In the genomic region with DNA sequence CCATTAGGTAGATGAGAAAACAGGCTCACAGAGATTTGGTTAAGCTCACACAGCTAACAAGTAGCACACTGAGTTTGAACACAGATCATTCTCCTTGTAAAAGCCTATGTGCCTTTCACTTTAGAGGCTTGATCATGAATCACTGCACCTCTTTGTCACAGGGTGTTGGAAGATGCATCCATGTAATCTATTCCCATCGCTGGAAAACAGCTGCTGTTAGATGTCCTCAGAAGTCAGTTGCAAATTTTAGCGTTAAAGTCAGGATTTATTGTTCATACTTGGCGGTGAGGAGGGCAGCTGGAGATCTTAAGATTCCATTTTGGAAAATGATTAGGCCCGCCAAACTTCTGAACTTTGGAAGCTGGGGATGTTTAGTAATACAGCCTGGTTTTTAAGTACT, we compare ENCODE assay signal across 19 cellular contexts. TPM values are rescaled to one million over a fixed set of nuclear protein-coding genes. Genes with fewer than 3 reads are reported as not detected.
A peak's percentile ranks its signal among the peaks of the same experiment; 100 is the strongest.
DNase-seq lines count a peak whose midpoint lies in the region; ATAC-seq and TF ChIP-seq lines count a peak whose summit lies in the region.
"Had no signal": no experiment of that assay in that cellular context is flagged by ENCODE, and none has a peak within 500 bp of the region (broad histone marks: within the 10 kb centered on the region; RNA-seq: fewer than 3 reads in every experiment).

No MANE protein-coding gene starts in this region.

- peak overlapping the region; percentile 12 for H3K4me2 ChIP-seq in GM23248 (ENCODE audit: unreplicated experiment)
- no peak overlapping the region for H3K4me2 ChIP-seq in mammary epithelial cell (ENCODE audit: insufficient read depth, low read depth, low read length)
- H3K4me2 ChIP-seq in mesenchymal stem cell (ENCODE audit: low read length, poor library complexity, severe bottlenecking) = no peak overlapping the region
- H3K4me2 ChIP-seq in skeletal muscle satellite cell (ENCODE audit: low read length) = peak overlapping the region; percentile 17
- H3K4me2 ChIP-seq: KMS-11, PC-9 had no signal

- H3K9me2 ChIP-seq in GM23248 (ENCODE audit: insufficient read depth) = no peaks in the 10 kb centered on the region

- H3K9ac ChIP-seq in GM23248 = 0 out of 2 replicates have a peak overlapping the region, but pooled peaks have one; percentile 33
- H3K9ac ChIP-seq in mammary epithelial cell (ENCODE audit: insufficient read depth, low read length) = no peak overlapping the region
- H3K9ac ChIP-seq in mesenchymal stem cell (ENCODE audit: low read length) = no peak overlapping the region
- peak overlapping the region; percentile 12 for H3K9ac ChIP-seq in skeletal muscle satellite cell (ENCODE audit: low read depth, low read length)
- H3K9ac ChIP-seq: KMS-11 had no signal

- H2AFZ ChIP-seq in GM23248 = no peak overlapping the region
- H2AFZ ChIP-seq in mammary epithelial cell (ENCODE audit: low read depth, low read length) = no peak overlapping the region
- no peak overlapping the region for H2AFZ ChIP-seq in mesenchymal stem cell (ENCODE audit: low read depth, low read length)
- H2AFZ ChIP-seq: PC-9 had no signal

- dilution Hi-C loops in mammary epithelial cell (cut with HindIII; ENCODE audit: low sequenced_read_pairs) = no loop called here

- no peak overlapping the region for H2BK120ac ChIP-seq in mesenchymal stem cell (ENCODE audit: low read depth, low read length)

- peaks cover 36% of the 10 kb centered on the region for H3K36me3 ChIP-seq in GM23248 (ENCODE audit: low read depth)
- H3K36me3 ChIP-seq in mammary epithelial cell (ENCODE audit: insufficient read depth, low read length) = peaks cover 25% of the 10 kb centered on the region
- peaks cover 13 to 62% of the 10 kb centered on the region in 2 experiments for H3K36me3 ChIP-seq in mesenchymal stem cell (ENCODE audit: control insufficient read depth in 1 of 2, insufficient read depth in 2 of 2, low read depth in 1 of 2, low read length in 2 of 2)
- H3K36me3 ChIP-seq in skeletal muscle satellite cell (ENCODE audit: insufficient read depth, low read length) = peaks cover 57% of the 10 kb centered on the region

- no peaks in the 10 kb centered on the region for H3K27me3 ChIP-seq in GM23248 (replicated peaks; ENCODE audit: insufficient read depth)
- no peaks in the 10 kb centered on the region for H3K27me3 ChIP-seq in mammary epithelial cell (ENCODE audit: insufficient read depth, low read length)
- H3K27me3 ChIP-seq in mesenchymal stem cell (ENCODE audit: control insufficient read depth in 1 of 2, insufficient read depth in 1 of 2, low read length in 2 of 2) = no peaks in the 10 kb centered on the region
- H3K27me3 ChIP-seq in skeletal muscle satellite cell (ENCODE audit: control insufficient read depth, insufficient read depth, low read length) = no peaks in the 10 kb centered on the region
- H3K27me3 ChIP-seq: SJCRH30 had no signal

- H3K27ac ChIP-seq in GM23248 (peak overlapping the region; percentile 91), mammary epithelial cell (ENCODE audit: insufficient read depth, low read depth, low read length) (peak overlapping the region; percentile 61), mesenchymal stem cell (ENCODE audit: low read length, poor library complexity, severe bottlenecking) (peak overlapping the region; percentile 79)
- H3K27ac ChIP-seq: KMS-11, PC-9, RWPE1, SJCRH30 had no signal

- H3K23ac ChIP-seq in mesenchymal stem cell (ENCODE audit: low read length in 2 of 2) = no peak overlapping the region

- H3K4me1 ChIP-seq in GM23248 (ENCODE audit: insufficient read depth) (peaks cover 69% of the 10 kb centered on the region), mammary epithelial cell (ENCODE audit: insufficient read depth, low read length) (peaks cover 50% of the 10 kb centered on the region), mesenchymal stem cell (ENCODE audit: control insufficient read depth, insufficient read depth, low read depth, low read length) (peaks cover 9% of the 10 kb centered on the region), skeletal muscle satellite cell (ENCODE audit: control insufficient read depth, insufficient read depth, low read length) (peaks cover 64% of the 10 kb centered on the region)
- H3K4me1 ChIP-seq: SJCRH30 had no signal

- H3K9me3 ChIP-seq in GM23248 (ENCODE audit: low read depth) (no peaks in the 10 kb centered on the region), mammary epithelial cell (replicated peaks; ENCODE audit: insufficient read depth, low read length) (no peaks in the 10 kb centered on the region), mesenchymal stem cell (ENCODE audit: control insufficient read depth, low read length) (no peaks in the 10 kb centered on the region), skeletal muscle satellite cell (replicated peaks; ENCODE audit: low read length) (no peaks in the 10 kb centered on the region)
- H3K9me3 ChIP-seq: SJCRH30 had no signal

- DNase-seq in GM23248 = peak; percentile 55
- DNase-seq in mammary epithelial cell = no peak
- no peak for DNase-seq in mesenchymal stem cell
- DNase-seq in GM20000 (ENCODE audit: low spot score) = no peak
- DNase-seq in NCI-H1092 treated with DMSO at 0.1 percent for 48 hours (lab: John Stamatoyannopoulos, UW) = no peak
- DNase-seq: DMS 273 treated with DMSO at 0.1 percent for 48 hours, DND-41, NCI-H1048, NCI-H1436 treated with DMSO at 0.1 percent for 48 hours, NCI-H2029, NCI-H345, NCI-H524 treated with DMSO at 0.1 percent for 48 hours, PC-9, SJCRH30 had no signal

- CTCF ChIA-PET in mammary epithelial cell (lab: Charles Lee; ENCODE audit: low non-redundant PET) = no interaction called here

- no TSS peak for BruUV-seq in mammary epithelial cell (replicated peaks; lab: Mats Ljungman, UMichigan)

- WGBS in GM23248 (ENCODE audit: low coverage in 1 of 2, low lambda C conversion rate in 2 of 2, missing lambda C conversion rate in 2 of 2), 2 experiments = 45 to 52% methylated on average over 4 of the region's 4 CpGs
- WGBS in mammary epithelial cell (ENCODE audit: low coverage, missing lambda C conversion rate) = 100% methylated on average over 4 of the region's 4 CpGs
- WGBS in mesenchymal stem cell = 97% methylated on average over 4 of the region's 4 CpGs

- H2AK5ac ChIP-seq in mesenchymal stem cell (ENCODE audit: low read length, severe bottlenecking) = peak overlapping the region; percentile 35

- intact Hi-C loops in mammary epithelial cell (cut with micrococcal nuclease) = no loop called here

- TF ChIP-seq CTCF in mammary epithelial cell (conservative IDR thresholded peaks at IDR 0.05 in 1 of 2, IDR thresholded peaks at IDR 0.05 in 1 of 2; ENCODE audit: extremely low read depth in 1 of 2, insufficient read depth in 1 of 2, low read depth in 1 of 2, low read length in 2 of 2) (no peak), GM20000 (IDR thresholded peaks at IDR 0.05; ENCODE audit: extremely low read depth, missing control alignments) (no peak)

- no peak overlapping the region for H3K4me3 ChIP-seq in GM23248
- no peak overlapping the region for H3K4me3 ChIP-seq in mammary epithelial cell (replicated peaks in 1 of 3; ENCODE audit: insufficient read depth in 1 of 3, low read depth in 2 of 3, low read length in 3 of 3)
- H3K4me3 ChIP-seq in mesenchymal stem cell (ENCODE audit: insufficient read depth in 1 of 2, low read depth in 1 of 2, low read length in 2 of 2) = no peak overlapping the region
- no peak overlapping the region for H3K4me3 ChIP-seq in skeletal muscle satellite cell (ENCODE audit: low read length)
- H3K4me3 ChIP-seq: PC-9, SJCRH30 had no signal

- no peak overlapping the region for H4K91ac ChIP-seq in mesenchymal stem cell (ENCODE audit: low read length)

- H3K14ac ChIP-seq in mesenchymal stem cell (ENCODE audit: low read length in 2 of 2) = no peak overlapping the region

- peaks cover 12% of the 10 kb centered on the region for H3K79me1 ChIP-seq in mesenchymal stem cell (replicated peaks; ENCODE audit: low read length, poor library complexity, severe bottlenecking)

- H3K79me2 ChIP-seq in GM23248 (ENCODE audit: insufficient read depth) (peaks cover 46% of the 10 kb centered on the region), mammary epithelial cell (ENCODE audit: insufficient read depth, low read length) (peaks cover 17% of the 10 kb centered on the region)

- peaks cover 55% of the 10 kb centered on the region for H3F3A ChIP-seq in GM23248 (ENCODE audit: insufficient read depth)

- H2BK12ac ChIP-seq in mesenchymal stem cell (ENCODE audit: low read length in 2 of 2) = no peak overlapping the region

- no peak overlapping the region for H3K18ac ChIP-seq in mesenchymal stem cell (ENCODE audit: low read depth in 1 of 2, low read length in 2 of 2)

- H2BK15ac ChIP-seq in mesenchymal stem cell (ENCODE audit: low read depth, poor library complexity, severe bottlenecking) = no peak overlapping the region

- in situ Hi-C loops in GM23248 (cut with MboI) = no loop called here
- in situ Hi-C loops in mammary epithelial cell (cut with MboI; ENCODE audit: low sequenced_read_pairs in 2 of 2) = loop anchor here in 1 of 2 donors (25.0 kb wide), 1 partner anchor 512 kb away; the partner anchor contains the start of gene FAM111A

- H4K8ac ChIP-seq in mesenchymal stem cell (ENCODE audit: low read length) = peak overlapping the region; percentile 32

- no peaks in the 10 kb centered on the region for H4K20me1 ChIP-seq in GM23248 (ENCODE audit: insufficient read depth)
- H4K20me1 ChIP-seq in mammary epithelial cell (ENCODE audit: insufficient read depth, low read length) = no peaks in the 10 kb centered on the region

- H2BK5ac ChIP-seq in mesenchymal stem cell (ENCODE audit: low read depth, low read length, poor library complexity, severe bottlenecking) = no peak overlapping the region

- ATAC-seq in HG02610 (IDR thresholded peaks at IDR 0.05; ENCODE audit: unreplicated experiment) = no peak
- ATAC-seq in GM19324 (IDR thresholded peaks at IDR 0.05; ENCODE audit: low FRiP score, unreplicated experiment) = no peak

- no peak overlapping the region for H3K4ac ChIP-seq in mesenchymal stem cell (ENCODE audit: low read depth in 1 of 2, low read length in 2 of 2)

RNA-seq across cellular contexts. Expression of gene CNTF, which starts 2.6 kb away (rescaled TPM):
- total RNA-seq in GM23248 (2014; rRNA removed; shearing (Covaris generic)) = 1.6 and 3.9 TPM in 2 replicates
- polyA plus RNA-seq in GM23248 (2016; fragmentation: Nextera tagmentation; extraction: Ambion mirVana) = 0.23 and 0.46 TPM in 2 replicates
- 1 to 10 TPM; 2.2 to 3.0 TPM for total RNA-seq in mammary epithelial cell
- 0.46 TPM for polyA plus RNA-seq in mammary epithelial cell
- polyA minus RNA-seq in mammary epithelial cell = not detected
- 0.65 TPM for polyA plus RNA-seq in mesenchymal stem cell (2013, experiment 1 of 2)
- 0.51 TPM for polyA plus RNA-seq in mesenchymal stem cell (2013, experiment 2 of 2)
- 2.3 and 2.6 TPM in 2 replicates for total RNA-seq in skeletal muscle satellite cell (2012; rRNA removed)

RNA-seq across cellular contexts. Expression of gene ZFP91, which starts 46.2 kb away (rescaled TPM):
- 58.8 and 59.0 TPM in 2 replicates for total RNA-seq in GM23248 (2014; rRNA removed; shearing (Covaris generic))
- polyA plus RNA-seq in GM23248 (2016; fragmentation: Nextera tagmentation; extraction: Ambion mirVana) (20.8 and 21.4 TPM in 2 replicates), mammary epithelial cell (24.4 TPM)
- 10 to 100 TPM; 48.5 to 72.2 TPM for total RNA-seq in mammary epithelial cell
- polyA minus RNA-seq in mammary epithelial cell = 39.6 TPM
- polyA plus RNA-seq in mesenchymal stem cell (2013, experiment 1 of 2) = 56.1 TPM
- polyA plus RNA-seq in mesenchymal stem cell (2013, experiment 2 of 2) = 55.8 TPM
- 40.6 and 45.1 TPM in 2 replicates for total RNA-seq in skeletal muscle satellite cell (2012; rRNA removed)

RNA-seq across cellular contexts. Expression of gene LPXN, which starts 49.4 kb away (rescaled TPM):
- 164 and 169 TPM in 2 replicates for total RNA-seq in GM23248 (2014; rRNA removed; shearing (Covaris generic))
- polyA plus RNA-seq in GM23248 (2016; fragmentation: Nextera tagmentation; extraction: Ambion mirVana) (134 and 139 TPM in 2 replicates), mammary epithelial cell (68.1 TPM)
- total RNA-seq in mammary epithelial cell = 10 to 100 TPM in 1 of 2 donors, 1 to 10 TPM in 1; 8.7 to 18.8 TPM
- 61.3 TPM for polyA minus RNA-seq in mammary epithelial cell
- polyA plus RNA-seq in mesenchymal stem cell (2013, experiment 1 of 2) = 2.4 TPM
- 2.1 TPM for polyA plus RNA-seq in mesenchymal stem cell (2013, experiment 2 of 2)
- total RNA-seq in skeletal muscle satellite cell (2012; rRNA removed) = 31.9 and 44.1 TPM in 2 replicates

Comparison
In these comparisons a context has a peak if more than half of its experiments do, and no peak if none do; other contexts are left out.
1. H3K4me2 ChIP-seq: peak in GM23248 (single experiment) and skeletal muscle satellite cell (single experiment); none in mammary epithelial cell (single experiment) and mesenchymal stem cell (single experiment).
2. H3K9ac ChIP-seq: peak in GM23248 (single experiment) and skeletal muscle satellite cell (single experiment); none in mammary epithelial cell (single experiment) and mesenchymal stem cell (single experiment).
3. Peak in every context shown above with its lines, with median percentiles within 50 percentile points of each other: H3K27ac ChIP-seq.